In the genomic region with DNA sequence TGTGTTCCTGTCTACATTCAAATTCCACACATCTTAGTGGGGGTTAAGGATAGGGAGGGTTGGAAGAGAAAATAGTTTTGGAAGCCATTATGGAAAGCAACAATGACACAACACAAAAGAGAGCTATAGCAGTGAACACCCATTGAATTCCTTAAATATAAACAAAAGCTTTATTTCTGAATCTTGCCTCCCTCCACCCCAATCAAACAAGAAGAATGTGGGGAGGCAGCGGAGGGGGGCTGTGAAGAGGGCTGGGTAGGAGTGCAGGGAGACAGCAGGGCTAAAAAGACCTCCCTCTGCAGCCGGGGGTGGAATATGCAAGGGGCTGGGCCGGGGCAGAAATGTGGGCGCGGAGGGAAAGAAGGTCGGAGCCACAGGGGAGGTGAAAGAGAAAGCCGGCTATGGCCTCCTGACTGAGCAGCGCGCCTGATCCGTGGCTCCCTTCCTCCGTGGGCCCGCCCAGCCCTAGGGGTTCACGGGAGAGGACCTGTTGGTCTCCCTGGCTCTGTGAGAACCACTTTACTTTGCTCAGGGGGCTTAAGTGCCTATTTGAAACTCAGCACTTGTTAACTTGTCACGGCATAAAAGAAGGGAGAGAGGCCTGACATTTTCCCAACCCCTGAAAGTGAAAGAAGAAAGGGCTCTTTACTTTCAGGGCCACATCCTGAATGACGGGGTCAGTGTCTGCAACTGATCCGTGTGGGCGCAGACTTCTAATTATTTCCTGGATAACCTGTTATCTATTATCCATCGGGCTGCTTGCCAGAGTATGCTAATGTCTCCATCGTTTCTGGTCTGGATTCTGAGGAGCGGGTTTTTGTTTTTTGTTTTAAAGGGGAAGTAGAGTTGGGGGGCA, we compare ENCODE assay signal across 9 cellular contexts.
DNase-seq lines count a peak whose midpoint lies in the region; ATAC-seq and TF ChIP-seq lines count a peak whose summit lies in the region.
"Had no signal": no experiment of that assay in that cellular context is flagged by ENCODE, and none has a peak within 500 bp of the region (broad histone marks: within the 10 kb centered on the region; RNA-seq: fewer than 3 reads in every experiment).

No MANE protein-coding gene starts in this region.

- H3K27me3 ChIP-seq in adrenal gland: no peaks in the 10 kb centered on the region
- H3K27me3 ChIP-seq in left ventricle myocardium inferior (ENCODE audit: low read depth): no peaks in the 10 kb centered on the region

- H3K36me3 ChIP-seq in adrenal gland (replicated peaks in 1 of 2) (no peaks in the 10 kb centered on the region), left ventricle myocardium inferior (no peaks in the 10 kb centered on the region)

- H3K4me3 ChIP-seq in adrenal gland (peak overlapping the region in 3 of 4 donors; percentile 23 to 55 (median 28)), left ventricle myocardium inferior (peak overlapping the region; percentile 60)

- TF ChIP-seq CTCF in adrenal gland (IDR thresholded peaks at IDR 0.05) (no peak), left ventricle myocardium inferior (IDR thresholded peaks at IDR 0.05; ENCODE audit: borderline replicate concordance) (no peak)

- ATAC-seq in GM18909 (IDR thresholded peaks at IDR 0.05; ENCODE audit: poor library complexity, unreplicated experiment) (no peak), GM18861 (IDR thresholded peaks at IDR 0.05; ENCODE audit: unreplicated experiment) (no peak)

- H3K9me3 ChIP-seq in adrenal gland (replicated peaks in 1 of 3) (no peaks in the 10 kb centered on the region), left ventricle myocardium inferior (replicated peaks) (no peaks in the 10 kb centered on the region)

- intact Hi-C loops in adrenal gland (cut with DNase I): loop anchor here in 1 of 2 donors (5.0 kb wide), 1 partner anchor 183 kb away; a partner anchor contains a TSS
- intact Hi-C loops in left ventricle myocardium inferior (cut with micrococcal nuclease): loop anchor here (10.0 kb wide), 1 partner anchor 185 kb away; a partner anchor contains a TSS
- intact Hi-C loops in posterior cingulate gyrus (cut with DNase I): loop anchor here (5.0 kb wide), 3 partner anchors 53 to 143 kb away; no protein-coding TSS in a partner anchor

- 9 to 18% (median 11%) methylated on average over 17 to 20 of the region's 20 CpGs for WGBS in adrenal gland, 4 donors

- DNase-seq in NCI-H2196 (lab: John Stamatoyannopoulos, UW; ENCODE audit: unreplicated experiment): peak; percentile 37
- DNase-seq in NCI-H2196 treated with DMSO at 0.1 percent for 48 hours (lab: John Stamatoyannopoulos, UW; ENCODE audit: unreplicated experiment): no peak
- DNase-seq in OCI-M1 (lab: John Stamatoyannopoulos, UW): peak; percentile 28
- peak in 6 of 7 donors; percentile 22 to 60 (median 39) for DNase-seq in adrenal gland
- DNase-seq in left ventricle myocardium inferior: peak; percentile 27
- DNase-seq in posterior cingulate gyrus: peak in 9 of 10 donors; percentile 17 to 86 (median 50)
- DNase-seq: DND-41 had no signal

- peak overlapping the region in 4 of 5 donors; percentile 24 to 82 (median 58) for H3K27ac ChIP-seq in adrenal gland
- peak overlapping the region; percentile 92 for H3K27ac ChIP-seq in left ventricle myocardium inferior (replicated peaks)

- no peak for TF ChIP-seq POLR2A in adrenal gland (IDR thresholded peaks at IDR 0.05)

- peaks cover 0 to 13% of the 10 kb centered on the region in 2 donors for H3K4me1 ChIP-seq in adrenal gland (replicated peaks in 1 of 2)
- peaks cover 38% of the 10 kb centered on the region for H3K4me1 ChIP-seq in left ventricle myocardium inferior
